In the genomic region with DNA sequence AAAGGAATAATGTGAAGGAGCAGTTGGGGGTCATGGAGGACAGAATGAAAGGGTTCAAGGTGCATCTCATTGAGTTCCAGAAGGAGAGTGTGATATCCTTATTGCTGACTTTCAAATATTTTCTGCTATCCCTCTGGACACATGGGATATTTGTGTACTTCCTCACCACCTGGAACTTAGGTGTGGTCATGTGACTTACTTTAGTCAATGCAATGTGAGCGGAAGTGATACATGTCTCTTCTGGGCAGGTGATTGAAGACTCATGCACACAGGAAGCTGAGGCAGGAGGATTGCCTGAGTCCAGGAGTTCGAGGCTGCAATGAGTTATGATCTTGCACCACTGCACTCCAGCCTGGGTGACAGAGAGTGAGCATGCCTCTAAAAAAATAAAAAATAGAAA, we compare ENCODE assay signal across 26 cellular contexts.
"Had no signal": no experiment of that assay in that cellular context is flagged by ENCODE, and none has a peak within 500 bp of the region (broad histone marks: within the 10 kb centered on the region; RNA-seq: fewer than 3 reads in every experiment).

No MANE protein-coding gene starts in this region.

- H3K9ac ChIP-seq: SK-N-SH had no signal

- H3K27ac ChIP-seq: brain microvascular endothelial cell, SJCRH30 had no signal

- ATAC-seq: activated CD4-positive, CD25-positive, alpha-beta regulatory T cell treated with anti-CD3 and anti-CD28 coated beads, Interleukin-2, amount 50 U/mL, for 24 hours; activated CD8-positive, alpha-beta T cell treated with anti-CD3 and anti-CD28 coated beads for 36 hours; activated T-cell treated with anti-CD3 and anti-CD28 coated beads, Interleukin-2, amount 50 U/mL, for 72 hours; Panc1; Right ventricle myocardium inferior had no signal

- H3K4me3 ChIP-seq: MG63, SJCRH30 had no signal

- DNase-seq: activated CD4-positive, alpha-beta T cell treated with anti-CD3 and anti-CD28 coated beads for 4 hours; activated CD8-positive, alpha-beta memory T cell treated with anti-CD3 and anti-CD28 coated beads, Interleukin-2, amount 50 U/mL, for 4 hours; activated CD8-positive, alpha-beta T cell treated with anti-CD3 and anti-CD28 coated beads for 36 hours; activated gamma-delta T cell treated with Interleukin-2 at 50 U/mL for 16 hours; activated naive CD4-positive, alpha-beta T cell treated with anti-CD3 and anti-CD28 coated beads, Interleukin-2, amount 10 ng/mL, durations not matched to agents 7 days and 5 days; activated naive CD8-positive, alpha-beta T cell treated with anti-CD3 and anti-CD28 coated beads for 36 hours; activated T-cell treated with anti-CD3 and anti-CD28 coated beads, Interleukin-2, amount 50 U/mL, for 72 hours; brain microvascular endothelial cell; caudate nucleus; MG63; MV-4-11; NCI-H1092 treated with DMSO at 0.1 percent for 48 hours; NCI-H1417 treated with DMSO at 0.1 percent for 48 hours; NCI-H1694; NCI-H2029; NCI-H2107; NCI-H345; NCI-H510A; NCI-H526 treated with DMSO at 0.1 percent for 48 hours; NCI-H82; RPMI8226; SJCRH30; SK-N-SH had no signal

- H3K4me1 ChIP-seq: SJCRH30 had no signal

- H3K9me3 ChIP-seq: MG63, SJCRH30, SK-N-SH had no signal

- H3K4me2 ChIP-seq: SK-N-SH had no signal

- H3K27me3 ChIP-seq: brain microvascular endothelial cell, MG63, SJCRH30 had no signal

- H3K36me3 ChIP-seq: brain microvascular endothelial cell, MG63, SJCRH30 had no signal
